In genomic region chr2:216665717-216666116, GRCh38 we compare ENCODE assay signal across 12 cellular contexts. TPM values are rescaled to one million over a fixed set of nuclear protein-coding genes. Genes with fewer than 3 reads are reported as not detected.
DNase-seq lines count a peak whose midpoint lies in the region; ATAC-seq and TF ChIP-seq lines count a peak whose summit lies in the region.
"Had no signal": no experiment of that assay in that cellular context is flagged by ENCODE, and none has a peak within 500 bp of the region (broad histone marks: within the 10 kb centered on the region; RNA-seq: fewer than 3 reads in every experiment).

No MANE protein-coding gene starts in this region.

- no peak overlapping the region for H3K9ac ChIP-seq in stomach smooth muscle (ENCODE audit: low read length in 2 of 2)

- no peak overlapping the region for H3K4me3 Mint-ChIP-seq in WTC11
- H3K4me3 Mint-ChIP-seq: natural killer cell; stimulated activated naive CD8-positive, alpha-beta T cell treated with anti-CD3 and anti-CD28 coated beads, Interleukin-15, amount 100 ng/mL, for 72 hours had no signal

- peaks cover 23% of the 10 kb centered on the region for H3K36me3 Mint-ChIP-seq in WTC11
- H3K36me3 Mint-ChIP-seq: natural killer cell had no signal

- H3K4me1 ChIP-seq in stomach smooth muscle (ENCODE audit: control insufficient read depth, insufficient read depth, low read length), result peaks cover 20% of the 10 kb centered on the region

- no peak for TF ChIP-seq CTCF in WTC11 (IDR thresholded peaks at IDR 0.05)

- POLR2A ChIA-PET in WTC11 (lab: Charles Lee), result interaction anchor here (0.7 to 1.4 kb wide), 10 partner anchors 19 to 445 kb away, joined by 3 to 12 read pairs (median 4); partner anchors contain the start of gene IGFBP2

- DNase-seq in NCI-H2081 (lab: John Stamatoyannopoulos, UW), result peak; percentile 52 to 79
- no peak for DNase-seq in NCI-H2081 treated with DMSO at 0.1 percent for 48 hours (lab: John Stamatoyannopoulos, UW)
- peak; percentile 85 for DNase-seq in WTC11 (ENCODE audit: low spot score)
- peak; percentile 72 for DNase-seq in iPS DF 4.7 (ENCODE audit: extremely low read depth, low spot score)
- DNase-seq in T-helper 9 cell, result no peak
- DNase-seq in HUDEP-2 (lab: John Stamatoyannopoulos, UW; ENCODE audit: unreplicated experiment in 76 of 76), result no peak
- DNase-seq: activated T-cell treated with anti-CD3 and anti-CD28 coated beads, Interleukin-2, amount 50 U/mL, for 48 hours; natural killer cell; stimulated activated CD4-positive, alpha-beta T cell treated with anti-CD3 and anti-CD28 coated beads, Interleukin-1b, Interleukin-23, amount 100 ng/mL, for 48 hours; stimulated activated naive CD8-positive, alpha-beta T cell treated with anti-CD3 and anti-CD28 coated beads, Interleukin-15, amount 100 ng/mL, for 72 hours had no signal

- H3K27me3 Mint-ChIP-seq in WTC11 (ENCODE audit: low read depth), result no peaks in the 10 kb centered on the region

- peaks cover 4 to 14% of the 10 kb centered on the region in 2 donors for H3K36me3 ChIP-seq in stomach smooth muscle (ENCODE audit: control insufficient read depth in 2 of 2, insufficient read depth in 2 of 2, low read length in 2 of 2)

- ATAC-seq in WTC11 (peak; percentile 80), HG02623 (IDR thresholded peaks at IDR 0.05; ENCODE audit: unreplicated experiment) (no peak)

- CTCF ChIA-PET in WTC11 (lab: Charles Lee), result interaction anchor here (0.6 to 9.4 kb wide), 30 partner anchors 9 to 980 kb away, joined by 3 to 244 read pairs (median 4); partner anchors contain the start of genes IGFBP5 and RPL37A

- no peaks in the 10 kb centered on the region for H3K9me3 Mint-ChIP-seq in WTC11
- H3K9me3 Mint-ChIP-seq: natural killer cell; stimulated activated naive CD8-positive, alpha-beta T cell treated with anti-CD3 and anti-CD28 coated beads, Interleukin-15, amount 100 ng/mL, for 72 hours had no signal

- H3K27me3 ChIP-seq in stomach smooth muscle (ENCODE audit: control insufficient read depth in 1 of 2, insufficient read depth in 2 of 2, low read length in 2 of 2), result no peaks in the 10 kb centered on the region

- H3K9me3 ChIP-seq in stomach smooth muscle (ENCODE audit: control insufficient read depth in 2 of 2, low read length in 2 of 2), result no peaks in the 10 kb centered on the region

- peak overlapping the region; percentile 31 for H3K27ac ChIP-seq in stomach smooth muscle (ENCODE audit: low read length)

- H3K27ac Mint-ChIP-seq in WTC11, result 0 out of 2 replicates have a peak overlapping the region, but pooled peaks have one; percentile 78
- H3K27ac Mint-ChIP-seq: natural killer cell; stimulated activated naive CD8-positive, alpha-beta T cell treated with anti-CD3 and anti-CD28 coated beads, Interleukin-15, amount 100 ng/mL, for 72 hours had no signal

- peaks cover 42% of the 10 kb centered on the region for H3K4me1 Mint-ChIP-seq in WTC11

- H3K4me3 ChIP-seq in stomach smooth muscle (ENCODE audit: low read length in 2 of 2), result no peak overlapping the region

TF ChIP-seq in WTC11, 78 proteins besides CTCF, POLR2A, EP300 and RAD21:
- TF ChIP-seq MAX (CRISPR knock-in tag; IDR thresholded peaks at IDR 0.05) (0 out of 2 replicates have a peak, but pooled peaks have one; percentile 3), SP1 (CRISPR knock-in tag; conservative IDR thresholded peaks at IDR 0.05) (0 out of 2 replicates have a peak, but pooled peaks have one; percentile 44), ZNF121 (CRISPR knock-in tag; IDR thresholded peaks at IDR 0.05) (no peak), CREM (CRISPR knock-in tag; IDR thresholded peaks at IDR 0.05) (no peak), ZNF671 (CRISPR knock-in tag; IDR thresholded peaks at IDR 0.05) (no peak), ELF4 (CRISPR knock-in tag; IDR thresholded peaks at IDR 0.05; ENCODE audit: low read depth) (no peak), ATF1 (CRISPR knock-in tag; IDR thresholded peaks at IDR 0.05) (no peak), ZNF232 (CRISPR knock-in tag; IDR thresholded peaks at IDR 0.05) (0 out of 2 replicates have a peak, but pooled peaks have one; percentile 34), ATF3 (CRISPR knock-in tag; conservative IDR thresholded peaks at IDR 0.05) (no peak), ZNF423 (CRISPR knock-in tag; IDR thresholded peaks at IDR 0.05) (peak; percentile 27; the same call in 1 of the 2 replicates)

RNA-seq across cellular contexts. Expression of gene IGFBP5, which starts 29.6 kb away (rescaled TPM):
- total RNA-seq in WTC11 (2021), result 5.3 to 12.5 TPM (median 6.4 TPM) in 3 replicates
- total RNA-seq: natural killer cell had no signal

RNA-seq across cellular contexts. Expression of gene IGFBP2, which starts 32.5 kb away (rescaled TPM):
- total RNA-seq in WTC11 (2021), result 514 to 873 TPM (median 854 TPM) in 3 replicates

Comparison
In these comparisons a context has a peak if more than half of its experiments do, and no peak if none do; other contexts are left out.
1. DNase-seq: peak in NCI-H2081 (2 of 2), WTC11 (single experiment) and iPS DF 4.7 (single experiment); none in NCI-H2081 treated with DMSO at 0.1 percent for 48 hours (single experiment), T-helper 9 cell (single experiment) and HUDEP-2 (0 of 76).